Comparison of ENCODE assay signal across 25 cellular contexts in genomic region chr20:25216199-25216945, GRCh38. TPM values are rescaled to one million over a fixed set of nuclear protein-coding genes. Genes with fewer than 3 reads are reported as not detected.
DNase-seq lines count a peak whose midpoint lies in the region; ATAC-seq and TF ChIP-seq lines count a peak whose summit lies in the region.
"Had no signal": no experiment of that assay in that cellular context is flagged by ENCODE, and none has a peak within 500 bp of the region (broad histone marks: within the 10 kb centered on the region; RNA-seq: fewer than 3 reads in every experiment).

No MANE protein-coding gene starts in this region.

- H3K27ac ChIP-seq in right atrium auricular region (peak overlapping the region; percentile 88 to 96), testis (peak overlapping the region; percentile 56 to 84)
- H3K27ac ChIP-seq: 22Rv1, C4-2B had no signal

- H3K4me1 ChIP-seq in right atrium auricular region, result peaks cover 0 to 30% of the 10 kb centered on the region in 2 donors
- peaks cover 25% of the 10 kb centered on the region for H3K4me1 ChIP-seq in testis
- H3K4me1 ChIP-seq: Caco-2 had no signal

- intact Hi-C loops in Right ventricle myocardium superior (cut with DNase I), result no loop called here
- intact Hi-C loops in testis (cut with DNase I; ENCODE audit: low total_unique reads), result no loop called here

- H3K4me3 Mint-ChIP-seq in activated CD4-positive, alpha-beta T cell treated with anti-CD3 and anti-CD28 coated beads, Interleukin-2, amount 10 ng/mL, durations not matched to agents 7 days and 5 days, result no peak overlapping the region
- H3K4me3 Mint-ChIP-seq: B cell; CD8-positive, alpha-beta T cell had no signal

- H3K4me1 Mint-ChIP-seq in activated CD4-positive, alpha-beta T cell treated with anti-CD3 and anti-CD28 coated beads, Interleukin-2, amount 10 ng/mL, durations not matched to agents 7 days and 5 days, result no peaks in the 10 kb centered on the region
- H3K4me1 Mint-ChIP-seq: B cell had no signal

- ATAC-seq in Right ventricle myocardium superior (ENCODE audit: poor library complexity), result peak; percentile 57
- ATAC-seq: CD8-positive, alpha-beta T cell; HepG2 had no signal

- POLR2A ChIA-PET in activated CD4-positive, alpha-beta T cell treated with anti-CD3 and anti-CD28 coated beads, Interleukin-2, amount 10 ng/mL, durations not matched to agents 7 days and 5 days (lab: Charles Lee), result no interaction called here

- H3K27ac Mint-ChIP-seq in activated CD4-positive, alpha-beta T cell treated with anti-CD3 and anti-CD28 coated beads, Interleukin-2, amount 10 ng/mL, durations not matched to agents 7 days and 5 days, result peak overlapping the region; percentile 60
- H3K27ac Mint-ChIP-seq: B cell; CD8-positive, alpha-beta T cell had no signal

- H3K27me3 ChIP-seq in right atrium auricular region (no peaks in the 10 kb centered on the region), testis (no peaks in the 10 kb centered on the region)

- CTCF ChIA-PET in activated CD4-positive, alpha-beta T cell treated with anti-CD3 and anti-CD28 coated beads, Interleukin-2, amount 10 ng/mL, durations not matched to agents 7 days and 5 days (lab: Charles Lee), result no interaction called here

- no peak for TF ChIP-seq POLR2A in testis (IDR thresholded peaks at IDR 0.05)

- no peaks in the 10 kb centered on the region for H3K9me3 Mint-ChIP-seq in activated CD4-positive, alpha-beta T cell treated with anti-CD3 and anti-CD28 coated beads, Interleukin-2, amount 10 ng/mL, durations not matched to agents 7 days and 5 days
- H3K9me3 Mint-ChIP-seq: CD8-positive, alpha-beta T cell had no signal

- no peak for DNase-seq in activated CD4-positive, alpha-beta T cell treated with anti-CD3 and anti-CD28 coated beads, Interleukin-2, amount 10 ng/mL, durations not matched to agents 7 days and 5 days
- no peak for DNase-seq in activated CD4-positive, alpha-beta T cell treated with anti-CD3 and anti-CD28 coated beads for 1 hour
- DNase-seq in Right ventricle myocardium superior (no peak), right atrium auricular region (ENCODE audit: low spot score) (no peak), testis (peak; percentile 85), NCI-H2029 (lab: John Stamatoyannopoulos, UW) (no peak), DMS114 treated with DMSO at 0.1 percent for 48 hours (lab: John Stamatoyannopoulos, UW; ENCODE audit: unreplicated experiment) (no peak)
- DNase-seq in stimulated activated naive CD4-positive, alpha-beta T cell (lab: John Stamatoyannopoulos, UW), result no peak
- DNase-seq: Caco-2; CD8-positive, alpha-beta T cell; DMS79; GF-D8; Karpas-422; NCI-H1092; NCI-H1417 treated with DMSO at 0.1 percent for 48 hours; NCI-H1694 treated with DMSO at 0.1 percent for 48 hours; NCI-H2081 treated with DMSO at 0.1 percent for 48 hours; NCI-H2171; NCI-H226; NCI-H510A treated with DMSO at 0.1 percent for 48 hours; SK-N-SH had no signal

- H3K4me3 ChIP-seq in right atrium auricular region, result peak overlapping the region in 1 of 2 donors; percentile 23
- H3K4me3 ChIP-seq in testis, result no peak overlapping the region

- no peaks in the 10 kb centered on the region for H3K27me3 Mint-ChIP-seq in activated CD4-positive, alpha-beta T cell treated with anti-CD3 and anti-CD28 coated beads, Interleukin-2, amount 10 ng/mL, durations not matched to agents 7 days and 5 days
- H3K27me3 Mint-ChIP-seq: B cell had no signal

- H3K36me3 ChIP-seq in right atrium auricular region, result peaks cover 88% of the 10 kb centered on the region
- no peaks in the 10 kb centered on the region for H3K36me3 ChIP-seq in testis (ENCODE audit: low read depth, missing control alignments)

- no peaks in the 10 kb centered on the region for H3K9me3 ChIP-seq in right atrium auricular region
- no peaks in the 10 kb centered on the region for H3K9me3 ChIP-seq in testis
- H3K9me3 ChIP-seq: Caco-2, SK-N-SH had no signal

- WGBS in testis, 2 donors, result 44% methylated on average over 9 to 16 of the region's 16 CpGs

- TF ChIP-seq CTCF in right atrium auricular region (IDR thresholded peaks at IDR 0.05), result no peak
- no peak for TF ChIP-seq CTCF in testis (IDR thresholded peaks at IDR 0.05)

- H3K36me3 Mint-ChIP-seq in activated CD4-positive, alpha-beta T cell treated with anti-CD3 and anti-CD28 coated beads, Interleukin-2, amount 10 ng/mL, durations not matched to agents 7 days and 5 days (ENCODE audit: low read depth), result no peaks in the 10 kb centered on the region

RNA-seq across cellular contexts. Expression of gene ENTPD6, which starts 20.9 kb away (rescaled TPM):
- total RNA-seq in activated CD4-positive, alpha-beta T cell treated with anti-CD3 and anti-CD28 coated beads, Interleukin-2, amount 10 ng/mL, durations not matched to agents 7 days and 5 days, result 10 to 100 TPM; 33.8 to 45.6 TPM
- total RNA-seq in Right ventricle myocardium superior (118 TPM), right atrium auricular region (100 to 1,000 TPM in 1 of 2 donors, 10 to 100 TPM in 1; 75.9 to 116 TPM), testis (100 to 1,000 TPM; 157 to 204 TPM)
- 80.7 TPM for polyA plus RNA-seq in testis (ENCODE audit: insufficient read depth, low read depth, low replicate concordance)

RNA-seq across cellular contexts. Expression of gene PYGB, which starts 31.5 kb away (rescaled TPM):
- 10 to 100 TPM; 28.7 to 30.2 TPM for total RNA-seq in activated CD4-positive, alpha-beta T cell treated with anti-CD3 and anti-CD28 coated beads, Interleukin-2, amount 10 ng/mL, durations not matched to agents 7 days and 5 days
- total RNA-seq in Right ventricle myocardium superior, result 170 TPM
- total RNA-seq in right atrium auricular region, result 100 to 1,000 TPM; 145 to 174 TPM
- total RNA-seq in testis, result 10 to 100 TPM; 91.5 TPM
- 50.8 TPM for polyA plus RNA-seq in testis (ENCODE audit: insufficient read depth, low read depth, low replicate concordance)
